ENCODE assay signal across 23 cellular contexts in the genomic region with DNA sequence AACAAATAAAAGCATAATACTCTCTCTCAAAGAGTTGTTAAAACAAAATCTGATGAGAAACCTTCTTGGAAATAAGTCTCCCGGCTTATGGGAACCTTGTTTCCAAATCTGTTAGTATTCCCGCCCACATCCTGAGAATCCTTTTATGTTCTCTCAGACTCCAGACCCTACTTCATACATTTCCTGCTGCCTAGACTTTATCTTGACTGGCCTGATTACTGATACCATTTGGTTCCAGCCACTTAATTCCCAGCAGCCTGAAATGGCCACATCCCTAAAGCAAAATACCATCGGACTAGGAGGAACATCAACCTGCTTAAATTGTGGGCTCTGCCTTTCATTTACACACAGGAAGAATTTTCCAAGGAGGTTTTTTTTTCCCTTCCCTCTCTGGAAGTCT.
"Had no signal": no experiment of that assay in that cellular context is flagged by ENCODE, and none has a peak within 500 bp of the region (broad histone marks: within the 10 kb centered on the region; RNA-seq: fewer than 3 reads in every experiment).

No MANE protein-coding gene starts in this region.

- ATAC-seq: activated CD4-positive, alpha-beta T cell treated with anti-CD3 and anti-CD28 coated beads for 36 hours; activated CD8-positive, alpha-beta memory T cell treated with anti-CD3 and anti-CD28 coated beads, Interleukin-2, amount 10 ng/mL, durations not matched to agents 7 days and 5 days; activated CD8-positive, alpha-beta T cell treated with anti-CD3 and anti-CD28 coated beads, Interleukin-2, amount 10 ng/mL, durations not matched to agents 7 days and 5 days; activated T-cell treated with anti-CD3 and anti-CD28 coated beads, Interleukin-2, amount 50 U/mL, for 72 hours; left lobe of liver had no signal

- DNase-seq: activated CD4-positive, alpha-beta T cell treated with anti-CD3 and anti-CD28 coated beads for 36 hours; activated CD4-positive, CD25-positive, alpha-beta regulatory T cell; activated CD8-positive, alpha-beta memory T cell treated with anti-CD3 and anti-CD28 coated beads, Interleukin-2, amount 10 ng/mL, durations not matched to agents 7 days and 5 days; activated CD8-positive, alpha-beta T cell treated with anti-CD3 and anti-CD28 coated beads, Interleukin-2, amount 10 ng/mL, durations not matched to agents 7 days and 5 days; activated naive CD4-positive, alpha-beta T cell; activated T-cell treated with anti-CD3 and anti-CD28 coated beads for 4 hours; activated T-cell treated with anti-CD3 and anti-CD28 coated beads, Interleukin-2, amount 50 U/mL, for 72 hours; aorta; dorsolateral prefrontal cortex; effector memory CD4-positive, alpha-beta T cell; erythroblast; head of caudate nucleus; kidney glomerular epithelial cell; ovary; sigmoid colon; small intestine; stimulated activated naive CD4-positive, alpha-beta T cell treated with Interleukin-2 at 50 U/mL for 16 hours; T-helper 1 cell had no signal

- H3K27me3 ChIP-seq: cardiac muscle cell, ovary, sigmoid colon, tibial nerve had no signal

- H3K27ac ChIP-seq: cardiac muscle cell, coronary artery, dorsolateral prefrontal cortex, ovary, sigmoid colon, tibial nerve had no signal

- H3K36me3 ChIP-seq: cardiac muscle cell, ovary, sigmoid colon, tibial nerve had no signal

- H3K4me3 ChIP-seq: cardiac muscle cell, coronary artery, dorsolateral prefrontal cortex, lung, ovary, sigmoid colon, tibial nerve had no signal

- H3K9me3 ChIP-seq: ovary, sigmoid colon, tibial nerve had no signal
